Comparison of ENCODE assay signal across 11 cellular contexts in the genomic region with DNA sequence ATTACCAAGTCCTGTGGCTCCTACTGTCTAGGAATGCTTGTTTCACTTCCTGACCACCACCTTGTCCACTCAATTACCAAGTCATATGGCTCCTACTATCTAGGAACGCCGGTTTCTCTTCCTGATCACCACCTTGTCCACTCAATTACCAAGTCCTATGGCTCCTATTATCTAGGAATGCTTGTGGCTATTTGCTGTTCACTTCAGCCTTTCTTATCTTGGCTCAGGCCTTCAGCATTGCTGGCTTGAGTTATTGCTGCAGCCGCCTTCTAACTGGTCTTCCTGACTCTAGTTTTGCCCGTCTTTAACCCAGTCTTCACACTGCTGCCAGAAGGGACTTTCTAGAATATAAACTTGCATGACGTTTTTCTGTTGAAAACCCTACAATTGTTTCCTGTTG.
DNase-seq lines count a peak whose midpoint lies in the region; ATAC-seq and TF ChIP-seq lines count a peak whose summit lies in the region.
"Had no signal": no experiment of that assay in that cellular context is flagged by ENCODE, and none has a peak within 500 bp of the region (broad histone marks: within the 10 kb centered on the region; RNA-seq: fewer than 3 reads in every experiment).

No MANE protein-coding gene starts in this region.

- H3K27me3 Mint-ChIP-seq in neural progenitor cell (ENCODE audit: insufficient read depth, low read depth) (peaks cover 15% of the 10 kb centered on the region), HFFc6 (ENCODE audit: insufficient read depth) (peaks cover 1% of the 10 kb centered on the region; the same call in 1 of the 2 replicates), MCF 10A (ENCODE audit: insufficient read depth, unreplicated experiment) (no peaks in the 10 kb centered on the region)
- H3K27me3 Mint-ChIP-seq in naive thymus-derived CD4-positive, alpha-beta T cell, result peaks cover 3 to 24% (median 5%) of the 10 kb centered on the region in 5 donors

- POLR2A ChIA-PET in MCF 10A (lab: Yijun Ruan, JAX), result interaction anchor here (0.7 to 2.1 kb wide), 4 partner anchors 11 to 235 kb away, joined by 3 to 14 read pairs (median 4); partner anchors contain the start of gene GAREM1
- POLR2A ChIA-PET in naive thymus-derived CD4-positive, alpha-beta T cell (lab: Charles Lee), result no interaction called here

- H4K20me1 ChIP-seq in Loucy (ENCODE audit: insufficient read depth, low read length, poor library complexity, severe bottlenecking) (no peaks in the 10 kb centered on the region), neural progenitor cell (ENCODE audit: low read depth) (peaks cover 20% of the 10 kb centered on the region)

- BruUV-seq in MCF 10A (replicated peaks; lab: Mats Ljungman, UMichigan), result no TSS peak

- H3K27ac Mint-ChIP-seq in neural progenitor cell, result no peak overlapping the region
- no peak overlapping the region for H3K27ac Mint-ChIP-seq in HFFc6
- H3K27ac Mint-ChIP-seq in MCF 10A (ENCODE audit: low read depth, unreplicated experiment), result no peak overlapping the region
- no peak overlapping the region for H3K27ac Mint-ChIP-seq in naive thymus-derived CD4-positive, alpha-beta T cell

- H3K9me3 Mint-ChIP-seq in neural progenitor cell (peaks cover 2% of the 10 kb centered on the region), HFFc6 (peaks cover 9% of the 10 kb centered on the region), MCF 10A (ENCODE audit: unreplicated experiment) (no peaks in the 10 kb centered on the region)
- no peaks in the 10 kb centered on the region for H3K9me3 Mint-ChIP-seq in naive thymus-derived CD4-positive, alpha-beta T cell
- H3K9me3 Mint-ChIP-seq: CD8-positive, alpha-beta memory T cell had no signal

- H3K36me3 Mint-ChIP-seq in neural progenitor cell, result no peaks in the 10 kb centered on the region
- H3K36me3 Mint-ChIP-seq in HFFc6 (ENCODE audit: low read depth), result no peaks in the 10 kb centered on the region
- H3K36me3 Mint-ChIP-seq in MCF 10A (ENCODE audit: insufficient read depth, unreplicated experiment), result no peaks in the 10 kb centered on the region
- H3K36me3 Mint-ChIP-seq in naive thymus-derived CD4-positive, alpha-beta T cell, result no peaks in the 10 kb centered on the region
- H3K36me3 Mint-ChIP-seq: CD4-positive, CD25-positive, alpha-beta regulatory T cell; CD8-positive, alpha-beta memory T cell had no signal

- H3K9me3 ChIP-seq in Loucy (ENCODE audit: insufficient read depth, low read depth, low read length) (no peaks in the 10 kb centered on the region), neural progenitor cell (ENCODE audit: low read depth) (no peaks in the 10 kb centered on the region)
- H3K9me3 ChIP-seq in naive thymus-derived CD4-positive, alpha-beta T cell (ENCODE audit: control insufficient read depth in 2 of 3, low read length in 3 of 3), result no peaks in the 10 kb centered on the region
- H3K9me3 ChIP-seq: BE2C, Caco-2 had no signal

- peak; percentile 10 for DNase-seq in fibroblast of pulmonary artery (ENCODE audit: low read depth)
- DNase-seq in neural progenitor cell (ENCODE audit: low spot score), result no peak
- DNase-seq in HFFc6, result no peak
- no peak for DNase-seq in MCF 10A (ENCODE audit: unreplicated experiment)
- no peak for DNase-seq in naive thymus-derived CD4-positive, alpha-beta T cell
- DNase-seq: GOT3 had no signal

- ATAC-seq in naive thymus-derived CD4-positive, alpha-beta T cell, result no peak

- H3K27me3 ChIP-seq in Loucy (ENCODE audit: insufficient read depth, low read length, poor library complexity, severe bottlenecking), result no peaks in the 10 kb centered on the region
- peaks cover 13% of the 10 kb centered on the region for H3K27me3 ChIP-seq in neural progenitor cell
- H3K27me3 ChIP-seq in naive thymus-derived CD4-positive, alpha-beta T cell (ENCODE audit: control insufficient read depth in 2 of 2, insufficient read depth in 2 of 2, low read length in 2 of 2), result no peaks in the 10 kb centered on the region
- H3K27me3 ChIP-seq: BE2C had no signal

- H2AFZ ChIP-seq in Loucy (ENCODE audit: low read length) (0 out of 2 replicates have a peak overlapping the region, but pooled peaks have one; percentile 72), neural progenitor cell (replicated peaks) (no peak overlapping the region)

- H3K4me1 ChIP-seq in Loucy (ENCODE audit: insufficient read depth, low read length, poor library complexity, severe bottlenecking) (no peaks in the 10 kb centered on the region), neural progenitor cell (peaks cover 35% of the 10 kb centered on the region)
- H3K4me1 ChIP-seq in naive thymus-derived CD4-positive, alpha-beta T cell (ENCODE audit: control insufficient read depth in 2 of 2, insufficient read depth in 2 of 2, low read length in 2 of 2), result no peaks in the 10 kb centered on the region
- H3K4me1 ChIP-seq: BE2C, Caco-2 had no signal

- H3F3A ChIP-seq in Loucy (ENCODE audit: low read depth) (no peaks in the 10 kb centered on the region), neural progenitor cell (ENCODE audit: low read depth) (peaks cover 61% of the 10 kb centered on the region)

- intact Hi-C loops in MCF 10A (cut with micrococcal nuclease), result no loop called here
- intact Hi-C loops in naive thymus-derived CD4-positive, alpha-beta T cell (cut with micrococcal nuclease), result loop anchor here (2.0 to 5.0 kb wide), 2 partner anchors 81 to 82 kb away; partner anchors contain the start of gene GAREM1 (in 2 of the 2)

- H3K4me2 ChIP-seq in Loucy (ENCODE audit: low read depth, low read length, poor library complexity, severe bottlenecking) (no peak overlapping the region), neural progenitor cell (peak overlapping the region; percentile 30)

- no peak overlapping the region for H3K4me3 ChIP-seq in Loucy (ENCODE audit: low read length, poor library complexity, severe bottlenecking)
- H3K4me3 ChIP-seq in fibroblast of pulmonary artery (replicated peaks; ENCODE audit: low read depth, low read length), result no peak overlapping the region
- H3K4me3 ChIP-seq in neural progenitor cell, result no peak overlapping the region
- H3K4me3 ChIP-seq in naive thymus-derived CD4-positive, alpha-beta T cell (ENCODE audit: low read length), result no peak overlapping the region

- H3K27ac ChIP-seq in neural progenitor cell, result no peak overlapping the region
- no peak overlapping the region for H3K27ac ChIP-seq in naive thymus-derived CD4-positive, alpha-beta T cell (ENCODE audit: low read depth, low read length)

- H3K79me2 ChIP-seq in Loucy (ENCODE audit: insufficient read depth, low read length), result no peaks in the 10 kb centered on the region
- H3K79me2 ChIP-seq in neural progenitor cell (ENCODE audit: low read depth), result no peaks in the 10 kb centered on the region

- H3K9ac ChIP-seq in Loucy (ENCODE audit: low read depth, low read length, poor library complexity, severe bottlenecking) (no peak overlapping the region), neural progenitor cell (no peak overlapping the region)

- no peak overlapping the region for H3K4me3 Mint-ChIP-seq in neural progenitor cell
- no peak overlapping the region for H3K4me3 Mint-ChIP-seq in HFFc6
- H3K4me3 Mint-ChIP-seq in MCF 10A (ENCODE audit: unreplicated experiment), result no peak overlapping the region
- H3K4me3 Mint-ChIP-seq in naive thymus-derived CD4-positive, alpha-beta T cell, result no peak overlapping the region
- H3K4me3 Mint-ChIP-seq: CD4-positive, CD25-positive, alpha-beta regulatory T cell; CD8-positive, alpha-beta memory T cell had no signal

- TF ChIP-seq CTCF in Loucy (conservative IDR thresholded peaks at IDR 0.05; ENCODE audit: low read length), result no peak
- TF ChIP-seq CTCF in fibroblast of pulmonary artery (IDR thresholded peaks at IDR 0.05; ENCODE audit: low read length, missing control alignments), result no peak
- TF ChIP-seq CTCF in neural progenitor cell (IDR thresholded peaks at IDR 0.05), result no peak
- TF ChIP-seq CTCF in HFFc6 (IDR thresholded peaks at IDR 0.05), result no peak
- TF ChIP-seq CTCF in MCF 10A (IDR thresholded peaks at IDR 0.05; ENCODE audit: unreplicated experiment), result no peak

- H3K4me1 Mint-ChIP-seq in neural progenitor cell (peaks cover 36% of the 10 kb centered on the region), HFFc6 (ENCODE audit: low read depth) (no peaks in the 10 kb centered on the region), MCF 10A (ENCODE audit: insufficient read depth, unreplicated experiment) (peaks cover 6% of the 10 kb centered on the region)
- H3K4me1 Mint-ChIP-seq in naive thymus-derived CD4-positive, alpha-beta T cell, result peaks cover 0 to 4% (median 0%) of the 10 kb centered on the region in 7 donors

- H3K36me3 ChIP-seq in Loucy (ENCODE audit: insufficient read depth, low read length) (no peaks in the 10 kb centered on the region), neural progenitor cell (no peaks in the 10 kb centered on the region)
- no peaks in the 10 kb centered on the region for H3K36me3 ChIP-seq in naive thymus-derived CD4-positive, alpha-beta T cell (ENCODE audit: control insufficient read depth in 2 of 3, insufficient read depth in 3 of 3, low read length in 3 of 3)
- H3K36me3 ChIP-seq: BE2C had no signal

- CTCF ChIA-PET in MCF 10A (lab: Yijun Ruan, JAX), result interaction anchor here (0.6 to 15.2 kb wide), 23 partner anchors 9 to 536 kb away, joined by 3 to 207 read pairs (median 5); partner anchors contain the start of gene GAREM1
- CTCF ChIA-PET in naive thymus-derived CD4-positive, alpha-beta T cell (lab: Charles Lee), result interaction anchor here (1.0 to 6.4 kb wide), 2 partner anchors 395 to 400 kb away, joined by 3 to 87 read pairs; no protein-coding TSS in a partner anchor

- H3K9me2 ChIP-seq in Loucy (replicated peaks; ENCODE audit: low read depth, low read length), result no peaks in the 10 kb centered on the region
